In genomic region chr4:83387922-83388676, GRCh38 we compare ENCODE assay signal across 12 cellular contexts. TPM values are rescaled to one million over a fixed set of nuclear protein-coding genes. Genes with fewer than 3 reads are reported as not detected.
A peak's percentile ranks its signal among the peaks of the same experiment; 100 is the strongest.
DNase-seq lines count a peak whose midpoint lies in the region; ATAC-seq and TF ChIP-seq lines count a peak whose summit lies in the region.
"Had no signal": no experiment of that assay in that cellular context is flagged by ENCODE, and none has a peak within 500 bp of the region (broad histone marks: within the 10 kb centered on the region; RNA-seq: fewer than 3 reads in every experiment).

No MANE protein-coding gene starts in this region.

- H3K4me1 Mint-ChIP-seq in activated CD8-positive, alpha-beta memory T cell treated with anti-CD3 and anti-CD28 coated beads, Interleukin-2, amount 10 ng/mL, durations not matched to agents 7 days and 5 days: peaks cover 13% of the 10 kb centered on the region
- H3K4me1 Mint-ChIP-seq in T-helper 2 cell treated with Interferon-gamma antibody and Interleukin-4, amounts not matched to agents 5 μg/mL and 100 μg/mL, for 36 hours (ENCODE audit: low read depth): peaks cover 7% of the 10 kb centered on the region
- H3K4me1 Mint-ChIP-seq in central memory CD8-positive, alpha-beta T cell: peaks cover 4% of the 10 kb centered on the region
- H3K4me1 Mint-ChIP-seq in osteocyte (ENCODE audit: unreplicated experiment): no peaks in the 10 kb centered on the region

- H3K9me3 ChIP-seq in BE2C: no peaks in the 10 kb centered on the region
- H3K9me3 ChIP-seq: SJCRH30 had no signal

- no peaks in the 10 kb centered on the region for H3K9me3 Mint-ChIP-seq in activated CD8-positive, alpha-beta memory T cell treated with anti-CD3 and anti-CD28 coated beads, Interleukin-2, amount 10 ng/mL, durations not matched to agents 7 days and 5 days (ENCODE audit: low read depth)
- no peaks in the 10 kb centered on the region for H3K9me3 Mint-ChIP-seq in T-helper 2 cell treated with Interferon-gamma antibody and Interleukin-4, amounts not matched to agents 5 μg/mL and 100 μg/mL, for 36 hours
- no peaks in the 10 kb centered on the region for H3K9me3 Mint-ChIP-seq in central memory CD8-positive, alpha-beta T cell
- no peaks in the 10 kb centered on the region for H3K9me3 Mint-ChIP-seq in osteocyte (ENCODE audit: unreplicated experiment)

- CTCF ChIA-PET in activated CD8-positive, alpha-beta memory T cell treated with anti-CD3 and anti-CD28 coated beads, Interleukin-2, amount 10 ng/mL, durations not matched to agents 7 days and 5 days (lab: Charles Lee): interaction anchor here (0.6 to 2.1 kb wide), 9 partner anchors 22 to 305 kb away, joined by 3 to 10 read pairs (median 4); partner anchors contain the start of gene COQ2

- H3K4me3 Mint-ChIP-seq in activated CD8-positive, alpha-beta memory T cell treated with anti-CD3 and anti-CD28 coated beads, Interleukin-2, amount 10 ng/mL, durations not matched to agents 7 days and 5 days: no peak overlapping the region
- no peak overlapping the region for H3K4me3 Mint-ChIP-seq in T-helper 2 cell treated with Interferon-gamma antibody and Interleukin-4, amounts not matched to agents 5 μg/mL and 100 μg/mL, for 36 hours
- no peak overlapping the region for H3K4me3 Mint-ChIP-seq in central memory CD8-positive, alpha-beta T cell
- H3K4me3 Mint-ChIP-seq in osteocyte (ENCODE audit: unreplicated experiment): no peak overlapping the region

- no peak for TF ChIP-seq CTCF in osteocyte (IDR thresholded peaks at IDR 0.05)
- TF ChIP-seq CTCF in BE2C (IDR thresholded peaks at IDR 0.05; ENCODE audit: low read depth, low read length): no peak

- peak overlapping the region; percentile 48 for H3K27ac Mint-ChIP-seq in activated CD8-positive, alpha-beta memory T cell treated with anti-CD3 and anti-CD28 coated beads, Interleukin-2, amount 10 ng/mL, durations not matched to agents 7 days and 5 days
- peak overlapping the region; percentile 17 for H3K27ac Mint-ChIP-seq in T-helper 2 cell treated with Interferon-gamma antibody and Interleukin-4, amounts not matched to agents 5 μg/mL and 100 μg/mL, for 36 hours
- peak overlapping the region; percentile 18 for H3K27ac Mint-ChIP-seq in central memory CD8-positive, alpha-beta T cell (ENCODE audit: low read depth)
- H3K27ac Mint-ChIP-seq in osteocyte (ENCODE audit: unreplicated experiment): no peak overlapping the region

- H3K27me3 ChIP-seq in BE2C: no peaks in the 10 kb centered on the region
- H3K27me3 ChIP-seq: SJCRH30 had no signal

- no peaks in the 10 kb centered on the region for H3K36me3 ChIP-seq in BE2C
- H3K36me3 ChIP-seq: SJCRH30 had no signal

- peak; percentile 86 for ATAC-seq in activated CD8-positive, alpha-beta memory T cell treated with anti-CD3 and anti-CD28 coated beads, Interleukin-2, amount 10 ng/mL, durations not matched to agents 7 days and 5 days
- ATAC-seq in central memory CD8-positive, alpha-beta T cell (replicated peaks; ENCODE audit: extremely low read depth, poor library complexity, severe bottlenecking): peak; percentile 46
- no peak for ATAC-seq in HG03521 (IDR thresholded peaks at IDR 0.05; ENCODE audit: unreplicated experiment)
- ATAC-seq: right cardiac atrium had no signal

- DNase-seq in activated CD8-positive, alpha-beta memory T cell treated with anti-CD3 and anti-CD28 coated beads, Interleukin-2, amount 10 ng/mL, durations not matched to agents 7 days and 5 days: peak; percentile 65
- DNase-seq in activated CD8-positive, alpha-beta memory T cell treated with anti-CD3 and anti-CD28 coated beads for 24 hours: no peak
- no peak for DNase-seq in T-helper 2 cell treated with Interferon-gamma antibody and Interleukin-4, amounts not matched to agents 5 μg/mL and 100 μg/mL, for 36 hours (ENCODE audit: low spot score)
- DNase-seq in central memory CD8-positive, alpha-beta T cell (ENCODE audit: low spot score in 2 of 2): no peak
- DNase-seq in stimulated activated CD4-positive, alpha-beta T cell treated with anti-CD3 and anti-CD28 coated beads, Interleukin-4, amount 100 ng/mL, for 1 hour: peak; percentile 7
- no peak for DNase-seq in osteocyte (ENCODE audit: extremely low spot score, unreplicated experiment)
- no peak for DNase-seq in BE2C
- DNase-seq: activated CD8-positive, alpha-beta memory T cell treated with anti-CD3 and anti-CD28 coated beads, Interleukin-2, amount 50 U/mL, for 48 hours; NCI-H2107; right cardiac atrium had no signal

- H3K36me3 Mint-ChIP-seq in activated CD8-positive, alpha-beta memory T cell treated with anti-CD3 and anti-CD28 coated beads, Interleukin-2, amount 10 ng/mL, durations not matched to agents 7 days and 5 days: no peaks in the 10 kb centered on the region
- no peaks in the 10 kb centered on the region for H3K36me3 Mint-ChIP-seq in T-helper 2 cell treated with Interferon-gamma antibody and Interleukin-4, amounts not matched to agents 5 μg/mL and 100 μg/mL, for 36 hours (ENCODE audit: low read depth)
- H3K36me3 Mint-ChIP-seq in central memory CD8-positive, alpha-beta T cell (ENCODE audit: insufficient read depth): no peaks in the 10 kb centered on the region
- no peaks in the 10 kb centered on the region for H3K36me3 Mint-ChIP-seq in osteocyte (ENCODE audit: unreplicated experiment)

- H3K27me3 Mint-ChIP-seq in activated CD8-positive, alpha-beta memory T cell treated with anti-CD3 and anti-CD28 coated beads, Interleukin-2, amount 10 ng/mL, durations not matched to agents 7 days and 5 days: no peaks in the 10 kb centered on the region
- peaks cover 5% of the 10 kb centered on the region for H3K27me3 Mint-ChIP-seq in T-helper 2 cell treated with Interferon-gamma antibody and Interleukin-4, amounts not matched to agents 5 μg/mL and 100 μg/mL, for 36 hours (ENCODE audit: low read depth)
- H3K27me3 Mint-ChIP-seq in central memory CD8-positive, alpha-beta T cell: no peaks in the 10 kb centered on the region
- H3K27me3 Mint-ChIP-seq in osteocyte (ENCODE audit: unreplicated experiment): peaks cover 15% of the 10 kb centered on the region

- H3K4me3 ChIP-seq in BE2C (ENCODE audit: low read depth, low read length): no peak overlapping the region
- H3K4me3 ChIP-seq: SJCRH30 had no signal

- no peaks in the 10 kb centered on the region for H3K4me1 ChIP-seq in BE2C

RNA-seq across cellular contexts. Expression of gene HPSE, which starts 53.5 kb away (rescaled TPM):
- 10 to 100 TPM; 18.4 to 19.6 TPM for total RNA-seq in activated CD8-positive, alpha-beta memory T cell treated with anti-CD3 and anti-CD28 coated beads, Interleukin-2, amount 10 ng/mL, durations not matched to agents 7 days and 5 days
- 4.9 and 6.1 TPM in 2 replicates for total RNA-seq in osteocyte
- polyA plus RNA-seq in BE2C (2012; ENCODE audit: insufficient read depth, insufficient read length, low read depth): 0.20 TPM

Comparison
In these comparisons a context has a peak if more than half of its experiments do, and no peak if none do; other contexts are left out.
1. DNase-seq: peak in activated CD8-positive, alpha-beta memory T cell treated with anti-CD3 and anti-CD28 coated beads, Interleukin-2, amount 10 ng/mL, durations not matched to agents 7 days and 5 days (single experiment) and stimulated activated CD4-positive, alpha-beta T cell treated with anti-CD3 and anti-CD28 coated beads, Interleukin-4, amount 100 ng/mL, for 1 hour (single experiment); none in activated CD8-positive, alpha-beta memory T cell treated with anti-CD3 and anti-CD28 coated beads for 24 hours (single experiment), T-helper 2 cell treated with Interferon-gamma antibody and Interleukin-4, amounts not matched to agents 5 μg/mL and 100 μg/mL, for 36 hours (single experiment), central memory CD8-positive, alpha-beta T cell (0 of 2), osteocyte (single experiment) and BE2C (single experiment).